8 cellular contexts compared by ENCODE assay signal in genomic region chr4:142353149-142353738, GRCh38.
DNase-seq lines count a peak whose midpoint lies in the region; FAIRE-seq and TF ChIP-seq lines count a peak whose summit lies in the region.

No MANE protein-coding gene starts in this region.

- no peak overlapping the region for H3K4me3 Mint-ChIP-seq in astrocyte (ENCODE audit: unreplicated experiment)

- no peaks in the 10 kb centered on the region for H3K9me3 Mint-ChIP-seq in astrocyte (ENCODE audit: unreplicated experiment)

- H3K27me3 ChIP-seq in HAP-1 (ENCODE audit: low read depth) (no peaks in the 10 kb centered on the region), astrocyte (ENCODE audit: insufficient read depth, low read length) (no peaks in the 10 kb centered on the region)

- H3K4me2 ChIP-seq in astrocyte (ENCODE audit: low read length), result peak overlapping the region; percentile 12

- H3K27ac ChIP-seq in astrocyte (ENCODE audit: low read depth, low read length), result no peak overlapping the region

- H3K36me3 ChIP-seq in HAP-1 (replicated peaks) (no peaks in the 10 kb centered on the region), astrocyte (ENCODE audit: insufficient read depth, low read length) (no peaks in the 10 kb centered on the region)

- no peaks in the 10 kb centered on the region for H3K27me3 Mint-ChIP-seq in astrocyte (ENCODE audit: low read depth, unreplicated experiment)

- in situ Hi-C loops in HAP-1 (cut with MboI; ENCODE audit: low sequenced_read_pairs), result no loop called here

- H4K20me1 ChIP-seq in astrocyte (ENCODE audit: insufficient read depth, low read length), result no peaks in the 10 kb centered on the region

- no peak overlapping the region for H3K9ac ChIP-seq in astrocyte (ENCODE audit: low read length)

- peaks cover 5% of the 10 kb centered on the region for H3K36me3 Mint-ChIP-seq in astrocyte (ENCODE audit: low read depth, unreplicated experiment)

- no peak overlapping the region for H3K27ac Mint-ChIP-seq in astrocyte (ENCODE audit: unreplicated experiment)

- no peak overlapping the region for H3K4me3 ChIP-seq in HAP-1
- H3K4me3 ChIP-seq in astrocyte (ENCODE audit: insufficient read depth, low read depth, low read length), result no peak overlapping the region

- FAIRE-seq in astrocyte (lab: Jason Lieb, UNC), result peak; percentile 95

- peaks cover 14% of the 10 kb centered on the region for H3K4me1 Mint-ChIP-seq in astrocyte (ENCODE audit: low read depth, unreplicated experiment)

- H3K4me1 ChIP-seq in HAP-1, result no peaks in the 10 kb centered on the region
- H3K4me1 ChIP-seq in astrocyte (ENCODE audit: insufficient read depth, low read length), result peaks cover 8% of the 10 kb centered on the region

- no peak overlapping the region for H2AFZ ChIP-seq in astrocyte (ENCODE audit: low read depth, low read length)

- peak; percentile 95 for TF ChIP-seq CTCF in astrocyte (IDR thresholded peaks at IDR 0.05; ENCODE audit: insufficient read depth, low read depth, low read length)

- peak; percentile 49 for DNase-seq in NCI-H2107 treated with DMSO at 0.1 percent for 48 hours (lab: John Stamatoyannopoulos, UW; ENCODE audit: unreplicated experiment)
- DNase-seq in NCI-H2107 (lab: John Stamatoyannopoulos, UW), result no peak
- DNase-seq in HAP-1 (ENCODE audit: low spot score in 2 of 2), result peak; percentile 24 to 61
- DNase-seq in NCI-H446 treated with DMSO at 0.1 percent for 48 hours (lab: John Stamatoyannopoulos, UW), result peak; percentile 61
- peak; percentile 63 for DNase-seq in astrocyte (ENCODE audit: low read depth)
- peak; percentile 29 for DNase-seq in iPS-NIHi11 (ENCODE audit: low spot score)
- DNase-seq in stromal cell of bone marrow (ENCODE audit: low read depth), result peak; percentile 60
- no peak for DNase-seq in GM19240 (ENCODE audit: insufficient read length, low spot score)

- no peaks in the 10 kb centered on the region for H3K79me2 ChIP-seq in astrocyte (ENCODE audit: insufficient read depth, low read length)

- no peaks in the 10 kb centered on the region for H3K9me3 ChIP-seq in HAP-1
- no peaks in the 10 kb centered on the region for H3K9me3 ChIP-seq in astrocyte (ENCODE audit: insufficient read depth, low read depth, low read length)

Comparison
In these comparisons a context has a peak if more than half of its experiments do, and no peak if none do; other contexts are left out.
1. DNase-seq: peak in NCI-H2107 treated with DMSO at 0.1 percent for 48 hours (single experiment), HAP-1 (2 of 2), NCI-H446 treated with DMSO at 0.1 percent for 48 hours (single experiment), astrocyte (single experiment), iPS-NIHi11 (single experiment) and stromal cell of bone marrow (single experiment); none in NCI-H2107 (single experiment) and GM19240 (single experiment).